Comparison of ENCODE assay signal across 19 cellular contexts in the genomic region with DNA sequence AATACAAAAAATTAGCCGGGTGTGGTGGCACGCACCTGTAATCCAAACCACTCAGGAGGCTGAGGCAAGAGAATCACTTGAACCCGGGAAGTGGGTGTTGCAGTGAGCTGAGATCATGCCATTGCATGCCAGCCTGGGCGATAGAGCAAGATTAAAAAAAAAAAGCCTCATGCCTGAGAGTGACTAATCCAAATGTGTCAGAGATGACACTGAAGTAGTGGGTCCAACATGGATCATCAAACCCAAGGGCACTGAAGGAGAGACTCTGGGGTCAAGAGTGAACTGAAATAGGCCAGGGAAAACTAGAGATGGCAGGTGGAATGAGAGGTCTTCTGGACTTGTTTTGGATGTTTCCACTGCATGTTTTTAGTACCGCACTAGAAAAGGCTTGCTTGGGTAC. TPM values are rescaled to one million over a fixed set of nuclear protein-coding genes. Genes with fewer than 3 reads are reported as not detected.
DNase-seq lines count a peak whose midpoint lies in the region; ATAC-seq, FAIRE-seq and TF ChIP-seq lines count a peak whose summit lies in the region.
"Had no signal": no experiment of that assay in that cellular context is flagged by ENCODE, and none has a peak within 500 bp of the region (broad histone marks: within the 10 kb centered on the region; RNA-seq: fewer than 3 reads in every experiment).

No MANE protein-coding gene starts in this region.

- H3K27me3 ChIP-seq in bronchial epithelial cell (ENCODE audit: control insufficient read depth, insufficient read depth, low read length), result no peaks in the 10 kb centered on the region

- DNase-seq in ELR (ENCODE audit: low read depth) (peak; percentile 32), M059J (ENCODE audit: low read depth) (peak; percentile 10), bronchial epithelial cell (ENCODE audit: low read depth) (peak; percentile 56), kidney tubule cell (ENCODE audit: low spot score) (peak; percentile 20), NCI-H82 treated with DMSO at 0.1 percent for 48 hours (lab: John Stamatoyannopoulos, UW; ENCODE audit: unreplicated experiment) (no peak), NOMO-1 (lab: John Stamatoyannopoulos, UW; ENCODE audit: unreplicated experiment in 2 of 2) (no peak)
- DNase-seq: AML-193; Caco-2; CD4-positive, alpha-beta T cell; H7; HFFc6; KBM-7 had no signal

- no peak for ATAC-seq in GM21786 (IDR thresholded peaks at IDR 0.05; ENCODE audit: unreplicated experiment)
- ATAC-seq: A549, GM12878, GM23338, HCT116, HepG2 had no signal

- no peak for TF ChIP-seq CTCF in bronchial epithelial cell (IDR thresholded peaks at IDR 0.05; ENCODE audit: insufficient read depth, low read length, severe bottlenecking)

- no peak overlapping the region for H3K4me3 ChIP-seq in bronchial epithelial cell (ENCODE audit: low read depth, low read length)
- H3K4me3 ChIP-seq: A549, GM12878, GM23338 had no signal

- no peaks in the 10 kb centered on the region for H3K36me3 ChIP-seq in bronchial epithelial cell (ENCODE audit: control insufficient read depth, insufficient read depth, low read length)

- no peak for FAIRE-seq in bronchial epithelial cell (lab: Jason Lieb, UNC)
- FAIRE-seq: A549, D721Med, GM12878, HepG2 had no signal

RNA-seq across cellular contexts. Expression of gene CACHD1, which starts 10.2 kb away (rescaled TPM):
- 0.74 and 2.1 TPM in 2 replicates for total RNA-seq in M059J (2014; rRNA removed; shearing (Covaris generic))
- 0.77 and 1.8 TPM in 2 replicates for total RNA-seq in bronchial epithelial cell

Comparison
In these comparisons a context has a peak if more than half of its experiments do, and no peak if none do; other contexts are left out.
1. DNase-seq: peak in ELR (single experiment), M059J (single experiment), bronchial epithelial cell (single experiment) and kidney tubule cell (single experiment); none in NCI-H82 treated with DMSO at 0.1 percent for 48 hours (single experiment) and NOMO-1 (0 of 2).